18 cellular contexts compared by ENCODE assay signal in genomic region chr11:90493379-90493778, GRCh38.
DNase-seq lines count a peak whose midpoint lies in the region; ATAC-seq, FAIRE-seq and TF ChIP-seq lines count a peak whose summit lies in the region.
"Had no signal": no experiment of that assay in that cellular context is flagged by ENCODE, and none has a peak within 500 bp of the region (broad histone marks: within the 10 kb centered on the region; RNA-seq: fewer than 3 reads in every experiment).

No MANE protein-coding gene starts in this region.

- no peak for TF ChIP-seq POLR2A in HepG2 (IDR thresholded peaks at IDR 0.05; ENCODE audit: insufficient read depth in 1 of 2, low read depth in 2 of 2, low read length in 2 of 2)
- TF ChIP-seq POLR2A in right lobe of liver (IDR thresholded peaks at IDR 0.05) = no peak

- no TSS peak for BruUV-seq in HepG2 (replicated peaks; lab: Mats Ljungman, UMichigan)

- no peak overlapping the region for H3K56ac ChIP-seq in mesendoderm (ENCODE audit: low read length)

- POLR2A ChIA-PET in HepG2 (lab: Yijun Ruan, JAX) = no interaction called here

- H2BK5ac ChIP-seq in mesendoderm (ENCODE audit: low read length) = no peak overlapping the region

- CTCF ChIA-PET in HepG2 (lab: Yijun Ruan, JAX; ENCODE audit: low intra/inter-chr PET ratio, low total read pairs) = no interaction called here

- H3K4me1 ChIP-seq in HepG2 (ENCODE audit: insufficient read depth, low read length) (no peaks in the 10 kb centered on the region), right lobe of liver (no peaks in the 10 kb centered on the region), mesendoderm (ENCODE audit: control insufficient read depth, low read depth, low read length) (no peaks in the 10 kb centered on the region)

- TF ChIP-seq RAD21 in HepG2 (CRISPR knock-in tag; IDR thresholded peaks at IDR 0.05) = no peak

- in situ Hi-C loops in HepG2 (cut with HindIII; ENCODE audit: extremely low pct_ligation_motif_present, low pct_unique_long_range_greater_than_20kb) = no loop called here

- H4K5ac ChIP-seq in mesendoderm (ENCODE audit: low read length) = no peak overlapping the region

- no peak overlapping the region for H3K4me2 ChIP-seq in HepG2 (ENCODE audit: low read depth, low read length)
- H3K4me2 ChIP-seq in mesendoderm (ENCODE audit: low read length) = no peak overlapping the region

- ATAC-seq in HepG2 (peak; percentile 34; the same call in 1 of the 3 replicates), right lobe of liver (no peak), HG03521 (IDR thresholded peaks at IDR 0.05; ENCODE audit: unreplicated experiment) (no peak)
- ATAC-seq: CD8-positive, alpha-beta T cell; HCT116 had no signal

- TF ChIP-seq CTCF in HepG2 (CRISPR knock-in tag; IDR thresholded peaks at IDR 0.05) (no peak), right lobe of liver (IDR thresholded peaks at IDR 0.05) (no peak), WERI-Rb-1 (IDR thresholded peaks at IDR 0.05; ENCODE audit: low read depth, low read length) (0 out of 2 replicates have a peak, but pooled peaks have one; percentile 19)

- TF ChIP-seq EP300 in HepG2 (IDR thresholded peaks at IDR 0.05; ENCODE audit: low read depth in 2 of 2, low read length in 2 of 2) = no peak
- TF ChIP-seq EP300 in HepG2 (CRISPR knock-in tag; IDR thresholded peaks at IDR 0.05; ENCODE audit: borderline replicate concordance) = no peak

- H3K36me3 ChIP-seq in HepG2 (replicated peaks in 1 of 2; ENCODE audit: control insufficient read depth in 1 of 2, insufficient read depth in 2 of 2, low read length in 2 of 2) (no peaks in the 10 kb centered on the region), right lobe of liver (no peaks in the 10 kb centered on the region), WERI-Rb-1 (no peaks in the 10 kb centered on the region), mesendoderm (ENCODE audit: control insufficient read depth, insufficient read depth, low read length) (no peaks in the 10 kb centered on the region)

- DNase-seq in HepG2 (ENCODE audit: low spot score) (no peak), right lobe of liver (no peak), WERI-Rb-1 (no peak), mesendoderm (peak; percentile 45), posterior cingulate gyrus (no peak)
- DNase-seq in stimulated activated CD4-positive, alpha-beta T cell treated with anti-CD3 and anti-CD28 coated beads, Interleukin-1b, Interleukin-23, amount 100 ng/mL, for 48 hours = no peak
- DNase-seq: CD8-positive, alpha-beta T cell; COR-L47; DMS153; DMS79 treated with DMSO at 0.1 percent for 48 hours; EL had no signal

- H3K18ac ChIP-seq in mesendoderm (ENCODE audit: low read length) = no peak overlapping the region

- H3K27ac ChIP-seq in HepG2 (ENCODE audit: extremely low read length, insufficient read depth, low read length) (no peak overlapping the region), right lobe of liver (no peak overlapping the region), WERI-Rb-1 (no peak overlapping the region), mesendoderm (ENCODE audit: low read depth, low read length) (no peak overlapping the region)
- H3K27ac ChIP-seq: 22Rv1 had no signal

- H3K4me3 ChIP-seq in HepG2 (replicated peaks in 1 of 3; ENCODE audit: insufficient read depth in 1 of 3, low read depth in 2 of 3, low read length in 3 of 3) = no peak overlapping the region
- H3K4me3 ChIP-seq in right lobe of liver = no peak overlapping the region
- H3K4me3 ChIP-seq in WERI-Rb-1 (ENCODE audit: low read depth, low read length) = no peak overlapping the region
- H3K4me3 ChIP-seq in mesendoderm (ENCODE audit: low read length) = no peak overlapping the region

- H3K9me3 ChIP-seq in HepG2 (ENCODE audit: low read length) (peaks cover 23% of the 10 kb centered on the region; the same call in 1 of the 2 replicates), right lobe of liver (no peaks in the 10 kb centered on the region), WERI-Rb-1 (ENCODE audit: severe bottlenecking) (no peaks in the 10 kb centered on the region)

- no peak overlapping the region for H2BK120ac ChIP-seq in mesendoderm (ENCODE audit: low read depth, low read length)

- no peak overlapping the region for H4K8ac ChIP-seq in mesendoderm (ENCODE audit: low read depth, low read length)

- H3K23ac ChIP-seq in mesendoderm (ENCODE audit: low read length) = no peak overlapping the region

- intact Hi-C loops in HepG2 (cut with micrococcal nuclease; ENCODE audit: unreplicated experiment) = no loop called here
- intact Hi-C loops in right lobe of liver (cut with DNase I) = no loop called here
- intact Hi-C loops in posterior cingulate gyrus (cut with DNase I) = no loop called here

- H2AFZ ChIP-seq in HepG2 (ENCODE audit: low read length) = no peak overlapping the region

- H3K9ac ChIP-seq in HepG2 (ENCODE audit: insufficient read depth, low read depth, low read length) (no peak overlapping the region), mesendoderm (ENCODE audit: low read length) (no peak overlapping the region)

- no peaks in the 10 kb centered on the region for H3K79me2 ChIP-seq in HepG2 (ENCODE audit: insufficient read depth, low read length)
- no peaks in the 10 kb centered on the region for H3K79me2 ChIP-seq in mesendoderm (ENCODE audit: control insufficient read depth, insufficient read depth, low read length)

- H3K4ac ChIP-seq in mesendoderm (ENCODE audit: low read depth, low read length) = no peak overlapping the region

- no peaks in the 10 kb centered on the region for H3K27me3 ChIP-seq in HepG2 (ENCODE audit: control insufficient read depth in 1 of 2, insufficient read depth in 2 of 2, low read length in 2 of 2)
- H3K27me3 ChIP-seq in right lobe of liver = no peaks in the 10 kb centered on the region
- no peaks in the 10 kb centered on the region for H3K27me3 ChIP-seq in WERI-Rb-1 (ENCODE audit: insufficient read depth, low read depth, severe bottlenecking)
- H3K27me3 ChIP-seq in mesendoderm (ENCODE audit: insufficient read depth, low read length, poor library complexity) = no peaks in the 10 kb centered on the region

- H2BK15ac ChIP-seq in mesendoderm (replicated peaks; ENCODE audit: low read depth) = no peak overlapping the region

- no peaks in the 10 kb centered on the region for H4K20me1 ChIP-seq in HepG2 (ENCODE audit: insufficient read depth, low read length)

- no peaks in the 10 kb centered on the region for H3K79me1 ChIP-seq in mesendoderm (ENCODE audit: low read length)

- no peak for FAIRE-seq in HepG2 (lab: Jason Lieb, UNC)
- FAIRE-seq: D721Med, G401.6, GM19239, H1 had no signal

- no peak overlapping the region for H2AK5ac ChIP-seq in mesendoderm (ENCODE audit: low read length)

TF ChIP-seq in HepG2, 621 proteins besides CTCF, POLR2A, EP300 and RAD21 (continues in another document):
- TF ChIP-seq MXI1 (IDR thresholded peaks at IDR 0.05; ENCODE audit: borderline replicate concordance, low read depth, low read length) (no peak), CSRNP2 (CRISPR knock-in tag; conservative IDR thresholded peaks at IDR 0.05; ENCODE audit: low read depth) (no peak), ZFP82 (CRISPR knock-in tag; IDR thresholded peaks at IDR 0.05; ENCODE audit: borderline replicate concordance) (no peak), NR1H2 (CRISPR knock-in tag; IDR thresholded peaks at IDR 0.05; ENCODE audit: borderline replicate concordance, low read depth) (no peak), ZC3H4 (CRISPR knock-in tag; IDR thresholded peaks at IDR 0.05; ENCODE audit: borderline replicate concordance) (no peak), ATM (IDR thresholded peaks at IDR 0.05; ENCODE audit: borderline replicate concordance) (no peak), ZNF570 (CRISPR knock-in tag; IDR thresholded peaks at IDR 0.05; ENCODE audit: borderline replicate concordance) (no peak), ZNF235 (CRISPR knock-in tag; IDR thresholded peaks at IDR 0.05; ENCODE audit: borderline replicate concordance) (no peak), FOXJ3 (CRISPR knock-in tag; IDR thresholded peaks at IDR 0.05; ENCODE audit: borderline replicate concordance) (no peak)
- TF ChIP-seq, protein P1, sequence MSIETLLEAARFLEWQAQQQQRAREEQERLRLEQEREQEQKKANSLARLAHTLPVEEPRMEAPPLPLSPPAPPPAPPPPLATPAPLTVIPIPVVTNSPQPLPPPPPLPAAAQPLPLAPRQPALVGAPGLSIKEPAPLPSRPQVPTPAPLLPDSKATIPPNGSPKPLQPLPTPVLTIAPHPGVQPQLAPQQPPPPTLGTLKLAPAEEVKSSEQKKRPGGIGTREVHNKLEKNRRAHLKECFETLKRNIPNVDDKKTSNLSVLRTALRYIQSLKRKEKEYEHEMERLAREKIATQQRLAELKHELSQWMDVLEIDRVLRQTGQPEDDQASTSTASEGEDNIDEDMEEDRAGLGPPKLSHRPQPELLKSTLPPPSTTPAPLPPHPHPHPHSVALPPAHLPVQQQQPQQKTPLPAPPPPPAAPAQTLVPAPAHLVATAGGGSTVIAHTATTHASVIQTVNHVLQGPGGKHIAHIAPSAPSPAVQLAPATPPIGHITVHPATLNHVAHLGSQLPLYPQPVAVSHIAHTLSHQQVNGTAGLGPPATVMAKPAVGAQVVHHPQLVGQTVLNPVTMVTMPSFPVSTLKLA (IDR thresholded peaks at IDR 0.05) = no peak
- TF ChIP-seq, protein P2, sequence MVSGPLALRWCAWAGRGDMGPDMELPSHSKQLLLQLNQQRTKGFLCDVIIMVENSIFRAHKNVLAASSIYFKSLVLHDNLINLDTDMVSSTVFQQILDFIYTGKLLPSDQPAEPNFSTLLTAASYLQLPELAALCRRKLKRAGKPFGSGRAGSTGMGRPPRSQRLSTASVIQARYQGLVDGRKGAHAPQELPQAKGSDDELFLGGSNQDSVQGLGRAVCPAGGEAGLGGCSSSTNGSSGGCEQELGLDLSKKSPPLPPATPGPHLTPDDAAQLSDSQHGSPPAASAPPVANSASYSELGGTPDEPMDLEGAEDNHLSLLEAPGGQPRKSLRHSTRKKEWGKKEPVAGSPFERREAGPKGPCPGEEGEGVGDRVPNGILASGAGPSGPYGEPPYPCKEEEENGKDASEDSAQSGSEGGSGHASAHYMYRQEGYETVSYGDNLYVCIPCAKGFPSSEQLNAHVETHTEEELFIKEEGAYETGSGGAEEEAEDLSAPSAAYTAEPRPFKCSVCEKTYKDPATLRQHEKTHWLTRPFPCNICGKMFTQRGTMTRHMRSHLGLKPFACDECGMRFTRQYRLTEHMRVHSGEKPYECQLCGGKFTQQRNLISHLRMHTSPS (CRISPR knock-in tag; IDR thresholded peaks at IDR 0.05; ENCODE audit: low read depth) = no peak
